ENCODE assay signal across 11 cellular contexts in the genomic region with DNA sequence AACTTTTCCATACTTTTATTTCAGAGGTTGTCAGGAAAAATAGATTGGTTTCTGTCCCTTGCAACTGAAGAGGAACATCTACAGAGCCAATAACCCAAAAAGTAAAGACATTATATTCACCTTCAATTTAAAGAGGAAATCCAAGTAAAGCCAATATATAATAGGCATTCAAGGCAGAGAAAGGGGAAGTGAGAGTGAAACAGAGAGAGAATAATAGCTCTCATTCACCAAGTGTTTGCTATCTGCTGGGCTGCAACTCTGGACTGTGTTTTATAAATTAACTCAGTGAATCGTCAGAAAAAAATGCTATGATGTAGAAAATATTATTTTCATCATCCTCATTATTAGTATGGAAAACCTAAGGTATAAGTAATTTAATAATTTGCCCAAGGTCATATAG.
DNase-seq lines count a peak whose midpoint lies in the region; ATAC-seq and TF ChIP-seq lines count a peak whose summit lies in the region.
"Had no signal": no experiment of that assay in that cellular context is flagged by ENCODE, and none has a peak within 500 bp of the region (broad histone marks: within the 10 kb centered on the region; RNA-seq: fewer than 3 reads in every experiment).

No MANE protein-coding gene starts in this region.

- no peaks in the 10 kb centered on the region for H3K4me1 Mint-ChIP-seq in stimulated activated naive CD8-positive, alpha-beta T cell treated with anti-CD3 and anti-CD28 coated beads, Interleukin-15, amount 100 ng/mL, for 72 hours

- H3K4me3 Mint-ChIP-seq in stimulated activated naive CD8-positive, alpha-beta T cell treated with anti-CD3 and anti-CD28 coated beads, Interleukin-15, amount 100 ng/mL, for 72 hours = no peak overlapping the region

- H3K27me3 Mint-ChIP-seq in stimulated activated naive CD8-positive, alpha-beta T cell treated with anti-CD3 and anti-CD28 coated beads, Interleukin-15, amount 100 ng/mL, for 72 hours = no peaks in the 10 kb centered on the region

- H3K9me3 Mint-ChIP-seq in stimulated activated naive CD8-positive, alpha-beta T cell treated with anti-CD3 and anti-CD28 coated beads, Interleukin-15, amount 100 ng/mL, for 72 hours = no peaks in the 10 kb centered on the region

- peak; percentile 98 for ATAC-seq in GM18907 (IDR thresholded peaks at IDR 0.05; ENCODE audit: unreplicated experiment)
- ATAC-seq in GM21737 (IDR thresholded peaks at IDR 0.05; ENCODE audit: unreplicated experiment) = peak; percentile 83
- peak; percentile 98 for ATAC-seq in HG03196 (IDR thresholded peaks at IDR 0.05; ENCODE audit: unreplicated experiment)
- ATAC-seq in esophagus mucosa = no peak
- ATAC-seq in stimulated activated naive CD8-positive, alpha-beta T cell treated with anti-CD3 and anti-CD28 coated beads, Interleukin-15, amount 100 ng/mL, for 72 hours = no peak
- no peak for ATAC-seq in SK-N-SH treated with all-trans-retinoic acid at 6 μM for 48 hours
- ATAC-seq: gastroesophageal sphincter had no signal

- no peak overlapping the region for H3K27ac Mint-ChIP-seq in stimulated activated naive CD8-positive, alpha-beta T cell treated with anti-CD3 and anti-CD28 coated beads, Interleukin-15, amount 100 ng/mL, for 72 hours

- DNase-seq in SKM-1 (lab: John Stamatoyannopoulos, UW; ENCODE audit: unreplicated experiment) = peak; percentile 6
- no peak for DNase-seq in NCI-H748 (lab: John Stamatoyannopoulos, UW; ENCODE audit: unreplicated experiment)
- DNase-seq in stimulated activated naive CD8-positive, alpha-beta T cell treated with anti-CD3 and anti-CD28 coated beads, Interleukin-15, amount 100 ng/mL, for 72 hours = no peak
- DNase-seq: activated CD4-positive, CD25-positive, alpha-beta regulatory T cell; activated gamma-delta T cell treated with Interleukin-2 at 50 U/mL for 16 hours had no signal

TF ChIP-seq in SK-N-SH treated with all-trans-retinoic acid at 6 μM for 48 hours, 23 proteins besides CTCF, POLR2A, EP300 and RAD21:
- TF ChIP-seq ESRRG (CRISPR knock-in tag; IDR thresholded peaks at IDR 0.05) (no peak), ZFP30 (CRISPR knock-in tag; IDR thresholded peaks at IDR 0.05) (no peak), ISL1 (CRISPR knock-in tag; IDR thresholded peaks at IDR 0.05) (no peak), SNAI2 (CRISPR knock-in tag; IDR thresholded peaks at IDR 0.05) (no peak), RARB (CRISPR knock-in tag; IDR thresholded peaks at IDR 0.05) (no peak), GLIS3 (CRISPR knock-in tag; IDR thresholded peaks at IDR 0.05) (no peak), ZNF565 (CRISPR knock-in tag; conservative IDR thresholded peaks at IDR 0.05; ENCODE audit: low read depth) (no peak), CSDC2 (CRISPR knock-in tag; IDR thresholded peaks at IDR 0.05) (no peak), BACH2 (CRISPR knock-in tag; IDR thresholded peaks at IDR 0.05; ENCODE audit: borderline replicate concordance) (no peak)
- TF ChIP-seq, protein P1, sequence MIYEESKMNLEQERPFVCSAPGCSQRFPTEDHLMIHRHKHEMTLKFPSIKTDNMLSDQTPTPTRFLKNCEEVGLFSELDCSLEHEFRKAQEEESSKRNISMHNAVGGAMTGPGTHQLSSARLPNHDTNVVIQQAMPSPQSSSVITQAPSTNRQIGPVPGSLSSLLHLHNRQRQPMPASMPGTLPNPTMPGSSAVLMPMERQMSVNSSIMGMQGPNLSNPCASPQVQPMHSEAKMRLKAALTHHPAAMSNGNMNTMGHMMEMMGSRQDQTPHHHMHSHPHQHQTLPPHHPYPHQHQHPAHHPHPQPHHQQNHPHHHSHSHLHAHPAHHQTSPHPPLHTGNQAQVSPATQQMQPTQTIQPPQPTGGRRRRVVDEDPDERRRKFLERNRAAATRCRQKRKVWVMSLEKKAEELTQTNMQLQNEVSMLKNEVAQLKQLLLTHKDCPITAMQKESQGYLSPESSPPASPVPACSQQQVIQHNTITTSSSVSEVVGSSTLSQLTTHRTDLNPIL (CRISPR knock-in tag; IDR thresholded peaks at IDR 0.05; ENCODE audit: low read depth) = no peak
- TF ChIP-seq, protein P2, sequence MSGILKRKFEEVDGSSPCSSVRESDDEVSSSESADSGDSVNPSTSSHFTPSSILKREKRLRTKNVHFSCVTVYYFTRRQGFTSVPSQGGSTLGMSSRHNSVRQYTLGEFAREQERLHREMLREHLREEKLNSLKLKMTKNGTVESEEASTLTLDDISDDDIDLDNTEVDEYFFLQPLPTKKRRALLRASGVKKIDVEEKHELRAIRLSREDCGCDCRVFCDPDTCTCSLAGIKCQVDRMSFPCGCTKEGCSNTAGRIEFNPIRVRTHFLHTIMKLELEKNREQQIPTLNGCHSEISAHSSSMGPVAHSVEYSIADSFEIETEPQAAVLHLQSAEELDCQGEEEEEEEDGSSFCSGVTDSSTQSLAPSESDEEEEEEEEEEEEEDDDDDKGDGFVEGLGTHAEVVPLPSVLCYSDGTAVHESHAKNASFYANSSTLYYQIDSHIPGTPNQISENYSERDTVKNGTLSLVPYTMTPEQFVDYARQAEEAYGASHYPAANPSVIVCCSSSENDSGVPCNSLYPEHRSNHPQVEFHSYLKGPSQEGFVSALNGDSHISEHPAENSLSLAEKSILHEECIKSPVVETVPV (CRISPR knock-in tag; IDR thresholded peaks at IDR 0.05) = no peak
- TF ChIP-seq, protein P3, sequence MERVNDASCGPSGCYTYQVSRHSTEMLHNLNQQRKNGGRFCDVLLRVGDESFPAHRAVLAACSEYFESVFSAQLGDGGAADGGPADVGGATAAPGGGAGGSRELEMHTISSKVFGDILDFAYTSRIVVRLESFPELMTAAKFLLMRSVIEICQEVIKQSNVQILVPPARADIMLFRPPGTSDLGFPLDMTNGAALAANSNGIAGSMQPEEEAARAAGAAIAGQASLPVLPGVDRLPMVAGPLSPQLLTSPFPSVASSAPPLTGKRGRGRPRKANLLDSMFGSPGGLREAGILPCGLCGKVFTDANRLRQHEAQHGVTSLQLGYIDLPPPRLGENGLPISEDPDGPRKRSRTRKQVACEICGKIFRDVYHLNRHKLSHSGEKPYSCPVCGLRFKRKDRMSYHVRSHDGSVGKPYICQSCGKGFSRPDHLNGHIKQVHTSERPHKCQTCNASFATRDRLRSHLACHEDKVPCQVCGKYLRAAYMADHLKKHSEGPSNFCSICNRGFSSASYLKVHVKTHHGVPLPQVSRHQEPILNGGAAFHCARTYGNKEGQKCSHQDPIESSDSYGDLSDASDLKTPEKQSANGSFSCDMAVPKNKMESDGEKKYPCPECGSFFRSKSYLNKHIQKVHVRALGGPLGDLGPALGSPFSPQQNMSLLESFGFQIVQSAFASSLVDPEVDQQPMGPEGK (CRISPR knock-in tag; IDR thresholded peaks at IDR 0.05; ENCODE audit: borderline replicate concordance) = no peak

Comparison
In these comparisons a context has a peak if more than half of its experiments do, and no peak if none do; other contexts are left out.
1. ATAC-seq: peak in GM18907 (single experiment), GM21737 (single experiment) and HG03196 (single experiment); none in esophagus mucosa (single experiment), stimulated activated naive CD8-positive, alpha-beta T cell treated with anti-CD3 and anti-CD28 coated beads, Interleukin-15, amount 100 ng/mL, for 72 hours (single experiment) and SK-N-SH treated with all-trans-retinoic acid at 6 μM for 48 hours (single experiment).